ENCODE assay signal across 1 cellular context in genomic region chr6:5030596-5031136, GRCh38.
A peak's percentile ranks its signal among the peaks of the same experiment; 100 is the strongest.
TF ChIP-seq lines count a peak whose summit lies in the region.

No MANE protein-coding gene starts in this region.

TF ChIP-seq in K562, 482 proteins besides CTCF, POLR2A, EP300 and RAD21 (continued from another document and continues in another):
- TF ChIP-seq RCOR1 (IDR thresholded peaks at IDR 0.05; ENCODE audit: borderline replicate concordance in 1 of 2, low read depth in 2 of 2, low read length in 2 of 2): peak in 1 of 2 experiments; percentile 88; a peak in 2 of 4 replicates
- TF ChIP-seq ZNF766 (CRISPR knock-in tag; conservative IDR thresholded peaks at IDR 0.05): peak; percentile 73
- peak; percentile 64; the same call in 1 of the 2 replicates for TF ChIP-seq STAG1 (CRISPR knock-in tag; IDR thresholded peaks at IDR 0.05; ENCODE audit: borderline replicate concordance)
- TF ChIP-seq CBX3 (IDR thresholded peaks at IDR 0.05; ENCODE audit: borderline replicate concordance in 1 of 2, low read length in 2 of 2): peak in 1 of 2 experiments; percentile 97; a peak in 1 of 3 replicates
- no peak for TF ChIP-seq ATF1 (CRISPR knock-in tag; IDR thresholded peaks at IDR 0.05)
- TF ChIP-seq ATF1 (tag; IDR thresholded peaks at IDR 0.05): peak; percentile 74
- TF ChIP-seq, protein P1, sequence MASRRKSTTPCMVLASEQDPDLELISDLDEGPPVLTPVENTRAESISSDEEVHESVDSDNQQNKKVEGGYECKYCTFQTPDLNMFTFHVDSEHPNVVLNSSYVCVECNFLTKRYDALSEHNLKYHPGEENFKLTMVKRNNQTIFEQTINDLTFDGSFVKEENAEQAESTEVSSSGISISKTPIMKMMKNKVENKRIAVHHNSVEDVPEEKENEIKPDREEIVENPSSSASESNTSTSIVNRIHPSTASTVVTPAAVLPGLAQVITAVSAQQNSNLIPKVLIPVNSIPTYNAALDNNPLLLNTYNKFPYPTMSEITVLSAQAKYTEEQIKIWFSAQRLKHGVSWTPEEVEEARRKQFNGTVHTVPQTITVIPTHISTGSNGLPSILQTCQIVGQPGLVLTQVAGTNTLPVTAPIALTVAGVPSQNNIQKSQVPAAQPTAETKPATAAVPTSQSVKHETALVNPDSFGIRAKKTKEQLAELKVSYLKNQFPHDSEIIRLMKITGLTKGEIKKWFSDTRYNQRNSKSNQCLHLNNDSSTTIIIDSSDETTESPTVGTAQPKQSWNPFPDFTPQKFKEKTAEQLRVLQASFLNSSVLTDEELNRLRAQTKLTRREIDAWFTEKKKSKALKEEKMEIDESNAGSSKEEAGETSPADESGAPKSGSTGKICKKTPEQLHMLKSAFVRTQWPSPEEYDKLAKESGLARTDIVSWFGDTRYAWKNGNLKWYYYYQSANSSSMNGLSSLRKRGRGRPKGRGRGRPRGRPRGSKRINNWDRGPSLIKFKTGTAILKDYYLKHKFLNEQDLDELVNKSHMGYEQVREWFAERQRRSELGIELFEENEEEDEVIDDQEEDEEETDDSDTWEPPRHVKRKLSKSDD (conservative IDR thresholded peaks at IDR 0.05; ENCODE audit: low read length): 0 out of 2 replicates have a peak, but pooled peaks have one; percentile 27
- no peak for TF ChIP-seq ZFPM2 (CRISPR knock-in tag; IDR thresholded peaks at IDR 0.05)
- TF ChIP-seq USF1 (CRISPR knock-in tag; IDR thresholded peaks at IDR 0.05): peak; percentile 83
- TF ChIP-seq MNT (conservative IDR thresholded peaks at IDR 0.05): peak; percentile 73 to 75
- TF ChIP-seq, protein P2, sequence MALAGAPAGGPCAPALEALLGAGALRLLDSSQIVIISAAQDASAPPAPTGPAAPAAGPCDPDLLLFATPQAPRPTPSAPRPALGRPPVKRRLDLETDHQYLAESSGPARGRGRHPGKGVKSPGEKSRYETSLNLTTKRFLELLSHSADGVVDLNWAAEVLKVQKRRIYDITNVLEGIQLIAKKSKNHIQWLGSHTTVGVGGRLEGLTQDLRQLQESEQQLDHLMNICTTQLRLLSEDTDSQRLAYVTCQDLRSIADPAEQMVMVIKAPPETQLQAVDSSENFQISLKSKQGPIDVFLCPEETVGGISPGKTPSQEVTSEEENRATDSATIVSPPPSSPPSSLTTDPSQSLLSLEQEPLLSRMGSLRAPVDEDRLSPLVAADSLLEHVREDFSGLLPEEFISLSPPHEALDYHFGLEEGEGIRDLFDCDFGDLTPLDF (CRISPR knock-in tag; IDR thresholded peaks at IDR 0.05): no peak
- TF ChIP-seq HNRNPLL (IDR thresholded peaks at IDR 0.05; ENCODE audit: low read depth, low read length, poor library complexity, severe bottlenecking): no peak
- peak; percentile 61 for TF ChIP-seq CXXC5 (CRISPR knock-in tag; IDR thresholded peaks at IDR 0.05)
- TF ChIP-seq EHMT2 (IDR thresholded peaks at IDR 0.05): peak; percentile 94
- TF ChIP-seq, protein P3, sequence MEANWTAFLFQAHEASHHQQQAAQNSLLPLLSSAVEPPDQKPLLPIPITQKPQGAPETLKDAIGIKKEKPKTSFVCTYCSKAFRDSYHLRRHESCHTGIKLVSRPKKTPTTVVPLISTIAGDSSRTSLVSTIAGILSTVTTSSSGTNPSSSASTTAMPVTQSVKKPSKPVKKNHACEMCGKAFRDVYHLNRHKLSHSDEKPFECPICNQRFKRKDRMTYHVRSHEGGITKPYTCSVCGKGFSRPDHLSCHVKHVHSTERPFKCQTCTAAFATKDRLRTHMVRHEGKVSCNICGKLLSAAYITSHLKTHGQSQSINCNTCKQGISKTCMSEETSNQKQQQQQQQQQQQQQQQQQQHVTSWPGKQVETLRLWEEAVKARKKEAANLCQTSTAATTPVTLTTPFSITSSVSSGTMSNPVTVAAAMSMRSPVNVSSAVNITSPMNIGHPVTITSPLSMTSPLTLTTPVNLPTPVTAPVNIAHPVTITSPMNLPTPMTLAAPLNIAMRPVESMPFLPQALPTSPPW (CRISPR knock-in tag; IDR thresholded peaks at IDR 0.05): peak; percentile 22; the same call in 1 of the 2 replicates
- TF ChIP-seq GABPA (tag; conservative IDR thresholded peaks at IDR 0.05; ENCODE audit: low read depth): peak; percentile 82
- TF ChIP-seq PHTF2 (CRISPR knock-in tag; IDR thresholded peaks at IDR 0.05): no peak
- TF ChIP-seq CTBP1 (IDR thresholded peaks at IDR 0.05; ENCODE audit: borderline replicate concordance): peak; percentile 40; the same call in 1 of the 2 replicates
- TF ChIP-seq TBL1XR1 (IDR thresholded peaks at IDR 0.05; ENCODE audit: low read length in 2 of 2): peak in 1 of 2 experiments; percentile 21; a peak in 1 of 4 replicates
- TF ChIP-seq, protein P4, sequence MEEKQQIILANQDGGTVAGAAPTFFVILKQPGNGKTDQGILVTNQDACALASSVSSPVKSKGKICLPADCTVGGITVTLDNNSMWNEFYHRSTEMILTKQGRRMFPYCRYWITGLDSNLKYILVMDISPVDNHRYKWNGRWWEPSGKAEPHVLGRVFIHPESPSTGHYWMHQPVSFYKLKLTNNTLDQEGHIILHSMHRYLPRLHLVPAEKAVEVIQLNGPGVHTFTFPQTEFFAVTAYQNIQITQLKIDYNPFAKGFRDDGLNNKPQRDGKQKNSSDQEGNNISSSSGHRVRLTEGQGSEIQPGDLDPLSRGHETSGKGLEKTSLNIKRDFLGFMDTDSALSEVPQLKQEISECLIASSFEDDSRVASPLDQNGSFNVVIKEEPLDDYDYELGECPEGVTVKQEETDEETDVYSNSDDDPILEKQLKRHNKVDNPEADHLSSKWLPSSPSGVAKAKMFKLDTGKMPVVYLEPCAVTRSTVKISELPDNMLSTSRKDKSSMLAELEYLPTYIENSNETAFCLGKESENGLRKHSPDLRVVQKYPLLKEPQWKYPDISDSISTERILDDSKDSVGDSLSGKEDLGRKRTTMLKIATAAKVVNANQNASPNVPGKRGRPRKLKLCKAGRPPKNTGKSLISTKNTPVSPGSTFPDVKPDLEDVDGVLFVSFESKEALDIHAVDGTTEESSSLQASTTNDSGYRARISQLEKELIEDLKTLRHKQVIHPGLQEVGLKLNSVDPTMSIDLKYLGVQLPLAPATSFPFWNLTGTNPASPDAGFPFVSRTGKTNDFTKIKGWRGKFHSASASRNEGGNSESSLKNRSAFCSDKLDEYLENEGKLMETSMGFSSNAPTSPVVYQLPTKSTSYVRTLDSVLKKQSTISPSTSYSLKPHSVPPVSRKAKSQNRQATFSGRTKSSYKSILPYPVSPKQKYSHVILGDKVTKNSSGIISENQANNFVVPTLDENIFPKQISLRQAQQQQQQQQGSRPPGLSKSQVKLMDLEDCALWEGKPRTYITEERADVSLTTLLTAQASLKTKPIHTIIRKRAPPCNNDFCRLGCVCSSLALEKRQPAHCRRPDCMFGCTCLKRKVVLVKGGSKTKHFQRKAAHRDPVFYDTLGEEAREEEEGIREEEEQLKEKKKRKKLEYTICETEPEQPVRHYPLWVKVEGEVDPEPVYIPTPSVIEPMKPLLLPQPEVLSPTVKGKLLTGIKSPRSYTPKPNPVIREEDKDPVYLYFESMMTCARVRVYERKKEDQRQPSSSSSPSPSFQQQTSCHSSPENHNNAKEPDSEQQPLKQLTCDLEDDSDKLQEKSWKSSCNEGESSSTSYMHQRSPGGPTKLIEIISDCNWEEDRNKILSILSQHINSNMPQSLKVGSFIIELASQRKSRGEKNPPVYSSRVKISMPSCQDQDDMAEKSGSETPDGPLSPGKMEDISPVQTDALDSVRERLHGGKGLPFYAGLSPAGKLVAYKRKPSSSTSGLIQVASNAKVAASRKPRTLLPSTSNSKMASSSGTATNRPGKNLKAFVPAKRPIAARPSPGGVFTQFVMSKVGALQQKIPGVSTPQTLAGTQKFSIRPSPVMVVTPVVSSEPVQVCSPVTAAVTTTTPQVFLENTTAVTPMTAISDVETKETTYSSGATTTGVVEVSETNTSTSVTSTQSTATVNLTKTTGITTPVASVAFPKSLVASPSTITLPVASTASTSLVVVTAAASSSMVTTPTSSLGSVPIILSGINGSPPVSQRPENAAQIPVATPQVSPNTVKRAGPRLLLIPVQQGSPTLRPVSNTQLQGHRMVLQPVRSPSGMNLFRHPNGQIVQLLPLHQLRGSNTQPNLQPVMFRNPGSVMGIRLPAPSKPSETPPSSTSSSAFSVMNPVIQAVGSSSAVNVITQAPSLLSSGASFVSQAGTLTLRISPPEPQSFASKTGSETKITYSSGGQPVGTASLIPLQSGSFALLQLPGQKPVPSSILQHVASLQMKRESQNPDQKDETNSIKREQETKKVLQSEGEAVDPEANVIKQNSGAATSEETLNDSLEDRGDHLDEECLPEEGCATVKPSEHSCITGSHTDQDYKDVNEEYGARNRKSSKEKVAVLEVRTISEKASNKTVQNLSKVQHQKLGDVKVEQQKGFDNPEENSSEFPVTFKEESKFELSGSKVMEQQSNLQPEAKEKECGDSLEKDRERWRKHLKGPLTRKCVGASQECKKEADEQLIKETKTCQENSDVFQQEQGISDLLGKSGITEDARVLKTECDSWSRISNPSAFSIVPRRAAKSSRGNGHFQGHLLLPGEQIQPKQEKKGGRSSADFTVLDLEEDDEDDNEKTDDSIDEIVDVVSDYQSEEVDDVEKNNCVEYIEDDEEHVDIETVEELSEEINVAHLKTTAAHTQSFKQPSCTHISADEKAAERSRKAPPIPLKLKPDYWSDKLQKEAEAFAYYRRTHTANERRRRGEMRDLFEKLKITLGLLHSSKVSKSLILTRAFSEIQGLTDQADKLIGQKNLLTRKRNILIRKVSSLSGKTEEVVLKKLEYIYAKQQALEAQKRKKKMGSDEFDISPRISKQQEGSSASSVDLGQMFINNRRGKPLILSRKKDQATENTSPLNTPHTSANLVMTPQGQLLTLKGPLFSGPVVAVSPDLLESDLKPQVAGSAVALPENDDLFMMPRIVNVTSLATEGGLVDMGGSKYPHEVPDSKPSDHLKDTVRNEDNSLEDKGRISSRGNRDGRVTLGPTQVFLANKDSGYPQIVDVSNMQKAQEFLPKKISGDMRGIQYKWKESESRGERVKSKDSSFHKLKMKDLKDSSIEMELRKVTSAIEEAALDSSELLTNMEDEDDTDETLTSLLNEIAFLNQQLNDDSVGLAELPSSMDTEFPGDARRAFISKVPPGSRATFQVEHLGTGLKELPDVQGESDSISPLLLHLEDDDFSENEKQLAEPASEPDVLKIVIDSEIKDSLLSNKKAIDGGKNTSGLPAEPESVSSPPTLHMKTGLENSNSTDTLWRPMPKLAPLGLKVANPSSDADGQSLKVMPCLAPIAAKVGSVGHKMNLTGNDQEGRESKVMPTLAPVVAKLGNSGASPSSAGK (IDR thresholded peaks at IDR 0.05): peak; percentile 92
- peak; percentile 88 for TF ChIP-seq NCOA6 (IDR thresholded peaks at IDR 0.05)
- TF ChIP-seq, protein P5, sequence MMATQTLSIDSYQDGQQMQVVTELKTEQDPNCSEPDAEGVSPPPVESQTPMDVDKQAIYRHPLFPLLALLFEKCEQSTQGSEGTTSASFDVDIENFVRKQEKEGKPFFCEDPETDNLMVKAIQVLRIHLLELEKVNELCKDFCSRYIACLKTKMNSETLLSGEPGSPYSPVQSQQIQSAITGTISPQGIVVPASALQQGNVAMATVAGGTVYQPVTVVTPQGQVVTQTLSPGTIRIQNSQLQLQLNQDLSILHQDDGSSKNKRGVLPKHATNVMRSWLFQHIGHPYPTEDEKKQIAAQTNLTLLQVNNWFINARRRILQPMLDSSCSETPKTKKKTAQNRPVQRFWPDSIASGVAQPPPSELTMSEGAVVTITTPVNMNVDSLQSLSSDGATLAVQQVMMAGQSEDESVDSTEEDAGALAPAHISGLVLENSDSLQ (IDR thresholded peaks at IDR 0.05): peak; percentile 68
- TF ChIP-seq, protein P6, sequence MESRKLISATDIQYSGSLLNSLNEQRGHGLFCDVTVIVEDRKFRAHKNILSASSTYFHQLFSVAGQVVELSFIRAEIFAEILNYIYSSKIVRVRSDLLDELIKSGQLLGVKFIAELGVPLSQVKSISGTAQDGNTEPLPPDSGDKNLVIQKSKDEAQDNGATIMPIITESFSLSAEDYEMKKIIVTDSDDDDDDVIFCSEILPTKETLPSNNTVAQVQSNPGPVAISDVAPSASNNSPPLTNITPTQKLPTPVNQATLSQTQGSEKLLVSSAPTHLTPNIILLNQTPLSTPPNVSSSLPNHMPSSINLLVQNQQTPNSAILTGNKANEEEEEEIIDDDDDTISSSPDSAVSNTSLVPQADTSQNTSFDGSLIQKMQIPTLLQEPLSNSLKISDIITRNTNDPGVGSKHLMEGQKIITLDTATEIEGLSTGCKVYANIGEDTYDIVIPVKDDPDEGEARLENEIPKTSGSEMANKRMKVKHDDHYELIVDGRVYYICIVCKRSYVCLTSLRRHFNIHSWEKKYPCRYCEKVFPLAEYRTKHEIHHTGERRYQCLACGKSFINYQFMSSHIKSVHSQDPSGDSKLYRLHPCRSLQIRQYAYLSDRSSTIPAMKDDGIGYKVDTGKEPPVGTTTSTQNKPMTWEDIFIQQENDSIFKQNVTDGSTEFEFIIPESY (CRISPR knock-in tag; IDR thresholded peaks at IDR 0.05): peak; percentile 80
- 0 out of 2 replicates have a peak, but pooled peaks have one; percentile 15 for TF ChIP-seq NFATC3 (IDR thresholded peaks at IDR 0.05)
- no peak for TF ChIP-seq NFE2L1 (tag; IDR thresholded peaks at IDR 0.05; ENCODE audit: borderline replicate concordance, low read depth)
- peak; percentile 33; the same call in 1 of the 2 replicates for TF ChIP-seq FOXM1 (IDR thresholded peaks at IDR 0.05; ENCODE audit: low read depth)
- peak; percentile 73; the same call in 1 of the 2 replicates for TF ChIP-seq FOXM1 (CRISPR knock-in tag; IDR thresholded peaks at IDR 0.05; ENCODE audit: low read depth)
- TF ChIP-seq CBX1 (IDR thresholded peaks at IDR 0.05; ENCODE audit: low read depth): no peak
- TF ChIP-seq HCFC1 (IDR thresholded peaks at IDR 0.05; ENCODE audit: low read depth, low read length): peak; percentile 53
- TF ChIP-seq NR2C1 (IDR thresholded peaks at IDR 0.05): peak; percentile 10; the same call in 1 of the 2 replicates
- peak; percentile 29; the same call in 1 of the 2 replicates for TF ChIP-seq NR2C1 (tag; IDR thresholded peaks at IDR 0.05)
- TF ChIP-seq ETV5 (CRISPR knock-in tag; IDR thresholded peaks at IDR 0.05; ENCODE audit: low read depth): peak; percentile 96
- peak; percentile 20; the same call in 1 of the 2 replicates for TF ChIP-seq BACH1 (tag; IDR thresholded peaks at IDR 0.05)
- TF ChIP-seq NRF1 (conservative IDR thresholded peaks at IDR 0.05 in 1 of 2, IDR thresholded peaks at IDR 0.05 in 1 of 2): no peak
- no peak for TF ChIP-seq MCM2 (IDR thresholded peaks at IDR 0.05; ENCODE audit: low read depth)
- TF ChIP-seq ZNF57 (CRISPR knock-in tag; IDR thresholded peaks at IDR 0.05): no peak
- no peak for TF ChIP-seq SNIP1 (IDR thresholded peaks at IDR 0.05; ENCODE audit: low read depth)
- no peak for TF ChIP-seq KAT8 (IDR thresholded peaks at IDR 0.05; ENCODE audit: low read depth)
- peak; percentile 76; the same call in 1 of the 2 replicates for TF ChIP-seq RAD51 (IDR thresholded peaks at IDR 0.05; ENCODE audit: borderline replicate concordance, low read depth)
